ENCODE assay signal across 9 cellular contexts in the genomic region with DNA sequence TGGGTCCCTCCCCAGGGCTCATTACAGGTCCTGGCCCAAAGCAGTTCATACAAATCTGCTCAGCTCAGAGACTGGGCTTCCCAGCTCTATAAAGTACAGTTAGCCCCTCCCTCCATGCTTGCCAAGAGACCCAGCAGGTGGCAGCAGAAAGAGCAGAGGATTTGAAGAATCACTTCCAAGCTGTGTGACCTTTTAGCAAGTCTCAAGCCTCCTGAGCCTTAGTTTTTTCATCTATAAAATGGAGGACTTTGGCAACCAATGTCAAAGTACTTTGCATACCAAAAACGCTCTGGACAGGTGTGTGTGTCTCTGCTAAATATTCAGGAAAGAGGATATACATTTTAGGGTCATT. TPM values are rescaled to one million over a fixed set of nuclear protein-coding genes. Genes with fewer than 3 reads are reported as not detected.
DNase-seq lines count a peak whose midpoint lies in the region; ATAC-seq, FAIRE-seq and TF ChIP-seq lines count a peak whose summit lies in the region.
"Had no signal": no experiment of that assay in that cellular context is flagged by ENCODE, and none has a peak within 500 bp of the region (broad histone marks: within the 10 kb centered on the region; RNA-seq: fewer than 3 reads in every experiment).

No MANE protein-coding gene starts in this region.

- H3K36me3 ChIP-seq in hepatocyte (replicated peaks; ENCODE audit: insufficient read depth, low read depth): no peaks in the 10 kb centered on the region

- H3K4me3 Mint-ChIP-seq in CD4-positive, alpha-beta T cell: no peak overlapping the region

- H3K27me3 ChIP-seq in CD4-positive, alpha-beta T cell (ENCODE audit: control insufficient read depth, insufficient read depth, low read length): no peaks in the 10 kb centered on the region
- no peaks in the 10 kb centered on the region for H3K27me3 ChIP-seq in hepatocyte
- H3K27me3 ChIP-seq: right atrium auricular region had no signal

- H3K4me3 ChIP-seq in hepatocyte: no peak overlapping the region
- H3K4me3 ChIP-seq: right atrium auricular region had no signal

- no peaks in the 10 kb centered on the region for H3K4me1 ChIP-seq in hepatocyte (ENCODE audit: insufficient read depth)

- no peak overlapping the region for H2AFZ ChIP-seq in hepatocyte

- H3K9me2 ChIP-seq in hepatocyte (replicated peaks; ENCODE audit: insufficient read depth): no peaks in the 10 kb centered on the region

- H3K27ac ChIP-seq in CD4-positive, alpha-beta T cell (ENCODE audit: low read depth, low read length): no peak overlapping the region
- no peak overlapping the region for H3K27ac ChIP-seq in hepatocyte

- no peaks in the 10 kb centered on the region for H3K9me3 Mint-ChIP-seq in CD4-positive, alpha-beta T cell

- POLR2A ChIA-PET in CD4-positive, alpha-beta T cell (lab: Charles Lee): interaction anchor here (0.7 kb wide), 1 partner anchor 257 kb away, joined by 3 read pairs; no protein-coding TSS in a partner anchor

- DNase-seq in CD4-positive, alpha-beta T cell: no peak
- DNase-seq in GM12892 (ENCODE audit: insufficient read length) (no peak), SK-MEL-5 (ENCODE audit: low read depth, low spot score) (peak; percentile 63), hepatocyte (ENCODE audit: low spot score) (no peak), NCI-H146 (lab: John Stamatoyannopoulos, UW) (no peak), NCI-H1930 (lab: John Stamatoyannopoulos, UW) (no peak), HuH-7.5 (ENCODE audit: low spot score) (no peak)
- DNase-seq: amniotic stem cell had no signal

- FAIRE-seq in GM12892 (lab: Jason Lieb, UNC): peak; percentile 53

- no peak overlapping the region for H3K4me2 ChIP-seq in hepatocyte

- H3K9me3 ChIP-seq in CD4-positive, alpha-beta T cell (ENCODE audit: control insufficient read depth, low read length): no peaks in the 10 kb centered on the region
- no peaks in the 10 kb centered on the region for H3K9me3 ChIP-seq in hepatocyte (ENCODE audit: low read depth)
- H3K9me3 ChIP-seq: right atrium auricular region had no signal

- ATAC-seq in CD4-positive, alpha-beta T cell (ENCODE audit: poor library complexity): no peak

- WGBS in hepatocyte (ENCODE audit: low lambda C conversion rate, missing lambda C conversion rate): 83% methylated on average over 1 of the region's 1 CpG

- H3K27me3 Mint-ChIP-seq in CD4-positive, alpha-beta T cell: no peaks in the 10 kb centered on the region

- CTCF ChIA-PET in CD4-positive, alpha-beta T cell (lab: Charles Lee): no interaction called here

- H4K20me1 ChIP-seq in hepatocyte (ENCODE audit: insufficient read depth, poor library complexity, severe bottlenecking): no peaks in the 10 kb centered on the region

- no peaks in the 10 kb centered on the region for H3K4me1 Mint-ChIP-seq in CD4-positive, alpha-beta T cell (ENCODE audit: low read depth)

- H3K79me2 ChIP-seq in hepatocyte: no peaks in the 10 kb centered on the region

- peaks cover 41% of the 10 kb centered on the region for H3K36me3 Mint-ChIP-seq in CD4-positive, alpha-beta T cell (ENCODE audit: low read depth)

- in situ Hi-C loops in SK-MEL-5 (cut with HindIII; ENCODE audit: low pct_unique_long_range_greater_than_20kb, low sequenced_read_pairs): no loop called here

- no peak for TF ChIP-seq POLR2A in GM12892 (IDR thresholded peaks at IDR 0.05; ENCODE audit: low read depth, low read length)

- peak; percentile 9 for TF ChIP-seq CTCF in CD4-positive, alpha-beta T cell (IDR thresholded peaks at IDR 0.05)
- TF ChIP-seq CTCF in hepatocyte (IDR thresholded peaks at IDR 0.05; ENCODE audit: poor library complexity): peak; percentile 7

- intact Hi-C loops in CD4-positive, alpha-beta T cell (cut with DNase I, micrococcal nuclease): loop anchor here (2.0 to 5.0 kb wide), 2 partner anchors 258 to 259 kb away; no protein-coding TSS in a partner anchor

- peak overlapping the region; percentile 42 for H3K27ac Mint-ChIP-seq in CD4-positive, alpha-beta T cell

RNA-seq across cellular contexts. Expression of a gene that starts 26.6 kb away (rescaled TPM):
- total RNA-seq in CD4-positive, alpha-beta T cell: 100 to 1,000 TPM; 107 to 114 TPM
- polyA plus RNA-seq in GM12892 (2012; ENCODE audit: missing spikeins): 12.6 TPM
- 11.8 and 11.9 TPM in 2 replicates for total RNA-seq in SK-MEL-5 (2014; rRNA removed; shearing (Covaris generic))
- polyA plus RNA-seq in SK-MEL-5 (2015; cell fraction: cytosol; rRNA removed): 13.4 and 15.7 TPM in 2 replicates
- 24.1 and 35.5 TPM in 2 replicates for polyA plus RNA-seq in SK-MEL-5 (2015; cell fraction: nucleus; rRNA removed)
- total RNA-seq in hepatocyte: 2.3 and 3.4 TPM in 2 replicates
- polyA plus RNA-seq in hepatocyte: 1.6 and 2.7 TPM in 2 replicates
